In genomic region chr5:138230981-138231589, GRCh38 we compare ENCODE assay signal across 11 cellular contexts. TPM values are rescaled to one million over a fixed set of nuclear protein-coding genes. Genes with fewer than 3 reads are reported as not detected.
A peak's percentile ranks its signal among the peaks of the same experiment; 100 is the strongest.
DNase-seq lines count a peak whose midpoint lies in the region; ATAC-seq, FAIRE-seq and TF ChIP-seq lines count a peak whose summit lies in the region.
"Had no signal": no experiment of that assay in that cellular context is flagged by ENCODE, and none has a peak within 500 bp of the region (broad histone marks: within the 10 kb centered on the region; RNA-seq: fewer than 3 reads in every experiment).

No MANE protein-coding gene starts in this region.

- H3K27me3 ChIP-seq in HepG2 (ENCODE audit: control insufficient read depth in 1 of 2, insufficient read depth in 2 of 2, low read length in 2 of 2), result no peaks in the 10 kb centered on the region
- H3K27me3 ChIP-seq: adrenal gland, Peyer's patch, testis had no signal

- no peaks in the 10 kb centered on the region for H4K20me1 ChIP-seq in HepG2 (ENCODE audit: insufficient read depth, low read length)

- H3K36me3 ChIP-seq in ES-I3 (ENCODE audit: insufficient read depth, low read length), result no peaks in the 10 kb centered on the region
- H3K36me3 ChIP-seq in HepG2 (replicated peaks in 1 of 2; ENCODE audit: control insufficient read depth in 1 of 2, insufficient read depth in 2 of 2, low read length in 2 of 2), result no peaks in the 10 kb centered on the region
- H3K36me3 ChIP-seq: adrenal gland, Peyer's patch had no signal

- H3K36me3 Mint-ChIP-seq in stimulated activated naive B cell treated with anti-CD40 and anti-IgM and Interleukin-4, amounts not matched to agents 10 μg/mL and 1 μg/mL and 100 μg/mL, for 72 hours, result peaks cover under 1 to 1% of the 10 kb centered on the region in 2 donors

- 0% methylated on average over 7 of the region's 7 CpGs for WGBS in HepG2 (ENCODE audit: low lambda C conversion rate)

- no peak for TF ChIP-seq EP300 in HepG2 (IDR thresholded peaks at IDR 0.05; ENCODE audit: low read depth in 2 of 2, low read length in 2 of 2)
- TF ChIP-seq EP300 in HepG2 (CRISPR knock-in tag; IDR thresholded peaks at IDR 0.05; ENCODE audit: borderline replicate concordance), result no peak

- no peak overlapping the region for H2AFZ ChIP-seq in HepG2 (ENCODE audit: low read length)

- intact Hi-C loops in HepG2 (cut with micrococcal nuclease; ENCODE audit: unreplicated experiment), result no loop called here

- TF ChIP-seq POLR2A in HepG2 (IDR thresholded peaks at IDR 0.05; ENCODE audit: insufficient read depth in 1 of 2, low read depth in 2 of 2, low read length in 2 of 2), result no peak

- CTCF ChIA-PET in HepG2 (lab: Yijun Ruan, JAX; ENCODE audit: low intra/inter-chr PET ratio, low total read pairs), result no interaction called here

- FAIRE-seq in HepG2 (lab: Jason Lieb, UNC), result peak; percentile 28

- peak overlapping the region; percentile 40 for H3K4me2 ChIP-seq in HepG2 (ENCODE audit: low read depth, low read length)

- ATAC-seq in HepG2 (peak; percentile 86), GM21619 (IDR thresholded peaks at IDR 0.05; ENCODE audit: unreplicated experiment) (no peak)
- no peak for ATAC-seq in stimulated activated naive B cell treated with anti-CD40 and anti-IgM and Interleukin-4, amounts not matched to agents 10 μg/mL and 1 μg/mL and 100 μg/mL, for 72 hours (replicated peaks)

- H3K27ac Mint-ChIP-seq in stimulated activated naive B cell treated with anti-CD40 and anti-IgM and Interleukin-4, amounts not matched to agents 10 μg/mL and 1 μg/mL and 100 μg/mL, for 72 hours, result no peak overlapping the region

- H3K27me3 Mint-ChIP-seq in stimulated activated naive B cell treated with anti-CD40 and anti-IgM and Interleukin-4, amounts not matched to agents 10 μg/mL and 1 μg/mL and 100 μg/mL, for 72 hours, result peaks cover 19 to 35% of the 10 kb centered on the region in 2 donors

- no peaks in the 10 kb centered on the region for H3K79me2 ChIP-seq in HepG2 (ENCODE audit: insufficient read depth, low read length)

- H3K4me1 Mint-ChIP-seq in stimulated activated naive B cell treated with anti-CD40 and anti-IgM and Interleukin-4, amounts not matched to agents 10 μg/mL and 1 μg/mL and 100 μg/mL, for 72 hours, result no peaks in the 10 kb centered on the region

- H3K4me3 ChIP-seq in astrocyte of the spinal cord (ENCODE audit: low read depth, low read length), result no peak overlapping the region
- peak overlapping the region in 1 of 3 experiments; percentile 4; a peak in 1 of 6 replicates for H3K4me3 ChIP-seq in HepG2 (replicated peaks in 1 of 3; ENCODE audit: insufficient read depth in 1 of 3, low read depth in 2 of 3, low read length in 3 of 3)
- H3K4me3 ChIP-seq: adrenal gland, Peyer's patch, testis had no signal

- in situ Hi-C loops in astrocyte of the spinal cord (cut with HindIII; ENCODE audit: low sequenced_read_pairs) (no loop called here), HepG2 (cut with HindIII; ENCODE audit: extremely low pct_ligation_motif_present, low pct_unique_long_range_greater_than_20kb) (no loop called here)

- no peak overlapping the region for H3K4me3 Mint-ChIP-seq in stimulated activated naive B cell treated with anti-CD40 and anti-IgM and Interleukin-4, amounts not matched to agents 10 μg/mL and 1 μg/mL and 100 μg/mL, for 72 hours

- H3K9me3 ChIP-seq in ES-I3 (ENCODE audit: control insufficient read depth, insufficient read depth, low read length) (no peaks in the 10 kb centered on the region), HepG2 (ENCODE audit: low read length) (peaks cover 14% of the 10 kb centered on the region; the same call in 1 of the 2 replicates)
- H3K9me3 ChIP-seq: adrenal gland, testis had no signal

- no peak overlapping the region for H3K27ac ChIP-seq in HepG2 (ENCODE audit: extremely low read length, insufficient read depth, low read length)
- H3K27ac ChIP-seq: Peyer's patch, testis had no signal

- TF ChIP-seq CTCF in astrocyte of the spinal cord (IDR thresholded peaks at IDR 0.05; ENCODE audit: low read depth, low read length) (no peak), HepG2 (CRISPR knock-in tag; IDR thresholded peaks at IDR 0.05) (no peak)

- DNase-seq in NCI-H2029 treated with DMSO at 0.1 percent for 48 hours (lab: John Stamatoyannopoulos, UW), result peak; percentile 43
- DNase-seq in astrocyte of the spinal cord (ENCODE audit: low read depth, low spot score), result peak; percentile 27
- DNase-seq in HepG2 (ENCODE audit: low spot score), result peak; percentile 18
- no peak for DNase-seq in stimulated activated naive B cell treated with anti-CD40 and anti-IgM and Interleukin-4, amounts not matched to agents 10 μg/mL and 1 μg/mL and 100 μg/mL, for 72 hours
- no peak for DNase-seq in hippocampal formation (lab: John Stamatoyannopoulos, UW)
- no peak for DNase-seq in occipital lobe (lab: John Stamatoyannopoulos, UW)
- DNase-seq: Peyer's patch, testis had no signal

- no peak for TF ChIP-seq RAD21 in HepG2 (CRISPR knock-in tag; IDR thresholded peaks at IDR 0.05)

- BruUV-seq in HepG2 (replicated peaks; lab: Mats Ljungman, UMichigan), result no TSS peak

- POLR2A ChIA-PET in HepG2 (lab: Yijun Ruan, JAX), result no interaction called here

- peak overlapping the region; percentile 10; the same call in 1 of the 2 replicates for H3K9ac ChIP-seq in ES-I3 (ENCODE audit: low read depth, low read length)
- no peak overlapping the region for H3K9ac ChIP-seq in HepG2 (ENCODE audit: insufficient read depth, low read depth, low read length)

- peaks cover 1 to 2% of the 10 kb centered on the region in 2 donors for H3K9me3 Mint-ChIP-seq in stimulated activated naive B cell treated with anti-CD40 and anti-IgM and Interleukin-4, amounts not matched to agents 10 μg/mL and 1 μg/mL and 100 μg/mL, for 72 hours

- H3K4me1 ChIP-seq in ES-I3 (ENCODE audit: insufficient read depth, low read length) (peaks cover 10% of the 10 kb centered on the region), HepG2 (ENCODE audit: insufficient read depth, low read length) (peaks cover 28% of the 10 kb centered on the region)
- H3K4me1 ChIP-seq: Peyer's patch had no signal

RNA-seq across cellular contexts. Expression of gene CDC23, which starts 18.0 kb away (rescaled TPM):
- total RNA-seq in HepG2 (2016; rRNA removed; fragmentation: Illumina TruSeq; extraction: Trizol) (47.7 and 64.2 TPM in 2 replicates), occipital lobe (29.8 TPM)
- 5.3 and 5.6 TPM in 2 replicates for total RNA-seq in HepG2 (2016; cell fraction: cytosol; rRNA removed; fragmentation: Illumina TruSeq; extraction: Trizol; ENCODE audit: low read depth)
- 47.3 and 67.7 TPM in 2 replicates for total RNA-seq in HepG2 (2016; cell fraction: insoluble cytoplasmic fraction; rRNA removed; fragmentation: Illumina TruSeq; extraction: Trizol)
- 10.9 and 12.4 TPM in 2 replicates for total RNA-seq in HepG2 (2016; cell fraction: membrane; rRNA removed; fragmentation: Illumina TruSeq; extraction: Trizol)
- total RNA-seq in HepG2 (2016; cell fraction: nucleus; rRNA removed; fragmentation: Illumina TruSeq; extraction: Trizol), result 35.4 and 36.8 TPM in 2 replicates
- 28.2 and 38.3 TPM in 2 replicates for polyA plus RNA-seq in HepG2 (2011; rRNA removed)
- 17.0 and 23.7 TPM in 2 replicates for polyA plus RNA-seq in HepG2 (2011; cell fraction: cytosol; rRNA removed)
- 30.2 and 33.3 TPM in 2 replicates for polyA plus RNA-seq in HepG2 (2011; cell fraction: nucleus; rRNA removed)
- 18.0 and 25.9 TPM in 2 replicates for polyA plus RNA-seq in HepG2 (2012)
- 1.9 and 2.4 TPM in 2 replicates for polyA plus RNA-seq in HepG2 (2016; cell fraction: cytosol; fragmentation: Illumina TruSeq; extraction: Trizol; ENCODE audit: low read depth)
- polyA plus RNA-seq in HepG2 (2016; cell fraction: insoluble cytoplasmic fraction; fragmentation: Illumina TruSeq; extraction: Trizol; ENCODE audit: low read depth), result 58.9 and 61.5 TPM in 2 replicates
- 6.1 and 7.0 TPM in 2 replicates for polyA plus RNA-seq in HepG2 (2016; cell fraction: membrane; fragmentation: Illumina TruSeq; extraction: Trizol; ENCODE audit: low read depth)
- polyA plus RNA-seq in HepG2 (2016; cell fraction: nucleus; fragmentation: Illumina TruSeq; extraction: Trizol; ENCODE audit: insufficient read depth, low read depth), result 46.3 and 48.4 TPM in 2 replicates
- polyA minus RNA-seq in HepG2 (2011; rRNA and poly(A)+ RNA removed; ENCODE audit: low replicate concordance), result 36.7 and 39.6 TPM in 2 replicates
- polyA minus RNA-seq in HepG2 (2011; cell fraction: cytosol; rRNA and poly(A)+ RNA removed), result 17.8 and 19.5 TPM in 2 replicates
- polyA minus RNA-seq in HepG2 (2011; cell fraction: nucleus; rRNA and poly(A)+ RNA removed), result 42.4 and 60.0 TPM in 2 replicates

RNA-seq across cellular contexts. Expression of gene GFRA3, which starts 43.3 kb away (rescaled TPM):
- 0.10 and 0.27 TPM in 2 replicates for total RNA-seq in HepG2 (2016; rRNA removed; fragmentation: Illumina TruSeq; extraction: Trizol)
- total RNA-seq in HepG2 (2016; cell fraction: cytosol; rRNA removed; fragmentation: Illumina TruSeq; extraction: Trizol; ENCODE audit: low read depth), result not detected in 2 replicates
- total RNA-seq in HepG2 (2016; cell fraction: insoluble cytoplasmic fraction; rRNA removed; fragmentation: Illumina TruSeq; extraction: Trizol), result 0.24 TPM in 1 of 2 replicates, not detected in the other
- total RNA-seq in HepG2 (2016; cell fraction: membrane; rRNA removed; fragmentation: Illumina TruSeq; extraction: Trizol), result 0.14 and 0.28 TPM in 2 replicates
- 0.31 and 0.47 TPM in 2 replicates for total RNA-seq in HepG2 (2016; cell fraction: nucleus; rRNA removed; fragmentation: Illumina TruSeq; extraction: Trizol)
- polyA plus RNA-seq in HepG2 (2011; rRNA removed), result 0.30 and 0.48 TPM in 2 replicates
- polyA plus RNA-seq in HepG2 (2011; cell fraction: cytosol; rRNA removed), result 0.33 and 0.40 TPM in 2 replicates
- polyA plus RNA-seq in HepG2 (2011; cell fraction: nucleus; rRNA removed), result 0.19 and 0.28 TPM in 2 replicates
- 0.43 and 0.91 TPM in 2 replicates for polyA plus RNA-seq in HepG2 (2012)
- polyA plus RNA-seq in HepG2 (2016; cell fraction: cytosol; fragmentation: Illumina TruSeq; extraction: Trizol; ENCODE audit: low read depth), result 0.18 and 0.20 TPM in 2 replicates
- polyA plus RNA-seq in HepG2 (2016; cell fraction: insoluble cytoplasmic fraction; fragmentation: Illumina TruSeq; extraction: Trizol; ENCODE audit: low read depth), result 0.34 and 0.48 TPM in 2 replicates
- 0.33 and 0.35 TPM in 2 replicates for polyA plus RNA-seq in HepG2 (2016; cell fraction: membrane; fragmentation: Illumina TruSeq; extraction: Trizol; ENCODE audit: low read depth)
- 0.73 and 1.1 TPM in 2 replicates for polyA plus RNA-seq in HepG2 (2016; cell fraction: nucleus; fragmentation: Illumina TruSeq; extraction: Trizol; ENCODE audit: insufficient read depth, low read depth)
- 0.32 and 0.44 TPM in 2 replicates for polyA minus RNA-seq in HepG2 (2011; rRNA and poly(A)+ RNA removed; ENCODE audit: low replicate concordance)
- polyA minus RNA-seq in HepG2 (2011; cell fraction: cytosol; rRNA and poly(A)+ RNA removed), result not detected in 2 replicates
- polyA minus RNA-seq in HepG2 (2011; cell fraction: nucleus; rRNA and poly(A)+ RNA removed), result not detected in 2 replicates
- 0.16 TPM for total RNA-seq in occipital lobe
- total RNA-seq: Peyer's patch had no signal

RNA-seq across cellular contexts. Expression of gene KIF20A, which starts 52.2 kb away (rescaled TPM):
- total RNA-seq in HepG2 (2016; rRNA removed; fragmentation: Illumina TruSeq; extraction: Trizol), result 66.8 and 91.6 TPM in 2 replicates
- 16.2 and 16.7 TPM in 2 replicates for total RNA-seq in HepG2 (2016; cell fraction: cytosol; rRNA removed; fragmentation: Illumina TruSeq; extraction: Trizol; ENCODE audit: low read depth)
- 66.5 and 88.5 TPM in 2 replicates for total RNA-seq in HepG2 (2016; cell fraction: insoluble cytoplasmic fraction; rRNA removed; fragmentation: Illumina TruSeq; extraction: Trizol)
- total RNA-seq in HepG2 (2016; cell fraction: membrane; rRNA removed; fragmentation: Illumina TruSeq; extraction: Trizol), result 25.5 and 29.6 TPM in 2 replicates
- total RNA-seq in HepG2 (2016; cell fraction: nucleus; rRNA removed; fragmentation: Illumina TruSeq; extraction: Trizol), result 50.4 and 55.2 TPM in 2 replicates
- polyA plus RNA-seq in HepG2 (2011; rRNA removed), result 12.9 and 17.1 TPM in 2 replicates
- 10.2 and 13.5 TPM in 2 replicates for polyA plus RNA-seq in HepG2 (2011; cell fraction: cytosol; rRNA removed)
- polyA plus RNA-seq in HepG2 (2011; cell fraction: nucleus; rRNA removed), result 17.4 and 25.0 TPM in 2 replicates
- polyA plus RNA-seq in HepG2 (2012), result 9.1 and 18.8 TPM in 2 replicates
- polyA plus RNA-seq in HepG2 (2016; cell fraction: cytosol; fragmentation: Illumina TruSeq; extraction: Trizol; ENCODE audit: low read depth), result 6.5 and 7.7 TPM in 2 replicates
- polyA plus RNA-seq in HepG2 (2016; cell fraction: insoluble cytoplasmic fraction; fragmentation: Illumina TruSeq; extraction: Trizol; ENCODE audit: low read depth), result 75.4 and 76.8 TPM in 2 replicates
- polyA plus RNA-seq in HepG2 (2016; cell fraction: membrane; fragmentation: Illumina TruSeq; extraction: Trizol; ENCODE audit: low read depth), result 10.7 and 15.0 TPM in 2 replicates
- 58.3 and 60.2 TPM in 2 replicates for polyA plus RNA-seq in HepG2 (2016; cell fraction: nucleus; fragmentation: Illumina TruSeq; extraction: Trizol; ENCODE audit: insufficient read depth, low read depth)
- polyA minus RNA-seq in HepG2 (2011; rRNA and poly(A)+ RNA removed; ENCODE audit: low replicate concordance), result 71.6 and 227 TPM in 2 replicates
- 18.2 and 22.6 TPM in 2 replicates for polyA minus RNA-seq in HepG2 (2011; cell fraction: cytosol; rRNA and poly(A)+ RNA removed)
- 31.6 and 55.2 TPM in 2 replicates for polyA minus RNA-seq in HepG2 (2011; cell fraction: nucleus; rRNA and poly(A)+ RNA removed)
- total RNA-seq in occipital lobe, result 4.1 TPM

RNA-seq across cellular contexts. Expression of gene BRD8, which starts 52.7 kb away (rescaled TPM):
- total RNA-seq in HepG2 (2016; rRNA removed; fragmentation: Illumina TruSeq; extraction: Trizol) (50.6 and 62.5 TPM in 2 replicates), occipital lobe (47.7 TPM)
- 11.6 and 13.7 TPM in 2 replicates for total RNA-seq in HepG2 (2016; cell fraction: cytosol; rRNA removed; fragmentation: Illumina TruSeq; extraction: Trizol; ENCODE audit: low read depth)
- total RNA-seq in HepG2 (2016; cell fraction: insoluble cytoplasmic fraction; rRNA removed; fragmentation: Illumina TruSeq; extraction: Trizol), result 47.4 and 59.6 TPM in 2 replicates
- total RNA-seq in HepG2 (2016; cell fraction: membrane; rRNA removed; fragmentation: Illumina TruSeq; extraction: Trizol), result 23.4 and 24.1 TPM in 2 replicates
- total RNA-seq in HepG2 (2016; cell fraction: nucleus; rRNA removed; fragmentation: Illumina TruSeq; extraction: Trizol), result 82.0 and 95.0 TPM in 2 replicates
- polyA plus RNA-seq in HepG2 (2011; rRNA removed), result 57.6 and 71.1 TPM in 2 replicates
- polyA plus RNA-seq in HepG2 (2011; cell fraction: cytosol; rRNA removed), result 21.9 and 23.1 TPM in 2 replicates
- polyA plus RNA-seq in HepG2 (2011; cell fraction: nucleus; rRNA removed), result 117 and 118 TPM in 2 replicates
- 37.3 and 60.0 TPM in 2 replicates for polyA plus RNA-seq in HepG2 (2012)
- polyA plus RNA-seq in HepG2 (2016; cell fraction: cytosol; fragmentation: Illumina TruSeq; extraction: Trizol; ENCODE audit: low read depth), result 3.8 and 4.9 TPM in 2 replicates
- polyA plus RNA-seq in HepG2 (2016; cell fraction: insoluble cytoplasmic fraction; fragmentation: Illumina TruSeq; extraction: Trizol; ENCODE audit: low read depth), result 41.5 and 49.7 TPM in 2 replicates
- polyA plus RNA-seq in HepG2 (2016; cell fraction: membrane; fragmentation: Illumina TruSeq; extraction: Trizol; ENCODE audit: low read depth), result 9.2 and 9.8 TPM in 2 replicates
- polyA plus RNA-seq in HepG2 (2016; cell fraction: nucleus; fragmentation: Illumina TruSeq; extraction: Trizol; ENCODE audit: insufficient read depth, low read depth), result 254 and 256 TPM in 2 replicates
- polyA minus RNA-seq in HepG2 (2011; rRNA and poly(A)+ RNA removed; ENCODE audit: low replicate concordance), result 42.3 and 95.1 TPM in 2 replicates
- polyA minus RNA-seq in HepG2 (2011; cell fraction: cytosol; rRNA and poly(A)+ RNA removed), result 18.9 and 22.9 TPM in 2 replicates
- polyA minus RNA-seq in HepG2 (2011; cell fraction: nucleus; rRNA and poly(A)+ RNA removed), result 77.9 and 82.4 TPM in 2 replicates

Comparison
In these comparisons a context has a peak if more than half of its experiments do, and no peak if none do; other contexts are left out.
1. DNase-seq: peak in NCI-H2029 treated with DMSO at 0.1 percent for 48 hours (single experiment), astrocyte of the spinal cord (single experiment) and HepG2 (single experiment); none in stimulated activated naive B cell treated with anti-CD40 and anti-IgM and Interleukin-4, amounts not matched to agents 10 μg/mL and 1 μg/mL and 100 μg/mL, for 72 hours (single experiment), hippocampal formation (0 of 2) and occipital lobe (single experiment).